In genomic region chr3:69204315-69204957, GRCh38 we compare ENCODE assay signal across 8 cellular contexts.
DNase-seq lines count a peak whose midpoint lies in the region; ATAC-seq lines count a peak whose summit lies in the region.

No MANE protein-coding gene starts in this region.

- ATAC-seq in GM19328 (IDR thresholded peaks at IDR 0.05; ENCODE audit: unreplicated experiment), result peak; percentile 78
- peak; percentile 92 for ATAC-seq in HG03196 (IDR thresholded peaks at IDR 0.05; ENCODE audit: unreplicated experiment)
- ATAC-seq in stimulated activated effector memory CD8-positive, alpha-beta T cell treated with anti-CD3 and anti-CD28 coated beads, Interleukin-12 subunit alpha, Interleukin-12 subunit beta, amount 100 ng/mL, for 72 hours, result peak; percentile 87

- no peak overlapping the region for H3K4me3 ChIP-seq in MG63

- peak; percentile 81 for DNase-seq in ACHN
- DNase-seq in stimulated activated effector memory CD8-positive, alpha-beta T cell treated with anti-CD3 and anti-CD28 coated beads, Interleukin-12 subunit alpha, Interleukin-12 subunit beta, amount 100 ng/mL, for 72 hours (ENCODE audit: low spot score in 2 of 2), result no peak
- DNase-seq in SK-N-DZ (ENCODE audit: low spot score), result no peak
- no peak for DNase-seq in dedifferentiated amniotic fluid mesenchymal stem cell (ENCODE audit: extremely low spot score)
- DNase-seq in MG63, result no peak

- no peaks in the 10 kb centered on the region for H3K9me3 Mint-ChIP-seq in stimulated activated effector memory CD8-positive, alpha-beta T cell treated with anti-CD3 and anti-CD28 coated beads, Interleukin-12 subunit alpha, Interleukin-12 subunit beta, amount 100 ng/mL, for 72 hours

- in situ Hi-C loops in ACHN (cut with HindIII; ENCODE audit: low pct_ligation_motif_present, low pct_unique_long_range_greater_than_20kb, low sequenced_read_pairs), result no loop called here

- H3K9me3 ChIP-seq in MG63, result no peaks in the 10 kb centered on the region

- H3K36me3 Mint-ChIP-seq in stimulated activated effector memory CD8-positive, alpha-beta T cell treated with anti-CD3 and anti-CD28 coated beads, Interleukin-12 subunit alpha, Interleukin-12 subunit beta, amount 100 ng/mL, for 72 hours, result peaks cover 19% of the 10 kb centered on the region

- H3K27me3 ChIP-seq in MG63, result no peaks in the 10 kb centered on the region

- peak overlapping the region; percentile 97 for H3K27ac Mint-ChIP-seq in stimulated activated effector memory CD8-positive, alpha-beta T cell treated with anti-CD3 and anti-CD28 coated beads, Interleukin-12 subunit alpha, Interleukin-12 subunit beta, amount 100 ng/mL, for 72 hours

- H3K36me3 ChIP-seq in MG63, result no peaks in the 10 kb centered on the region

- H3K4me1 Mint-ChIP-seq in stimulated activated effector memory CD8-positive, alpha-beta T cell treated with anti-CD3 and anti-CD28 coated beads, Interleukin-12 subunit alpha, Interleukin-12 subunit beta, amount 100 ng/mL, for 72 hours, result peaks cover 73% of the 10 kb centered on the region

- peak overlapping the region; percentile 77 for H3K4me3 Mint-ChIP-seq in stimulated activated effector memory CD8-positive, alpha-beta T cell treated with anti-CD3 and anti-CD28 coated beads, Interleukin-12 subunit alpha, Interleukin-12 subunit beta, amount 100 ng/mL, for 72 hours

- peak overlapping the region; percentile 59 for H3K27ac ChIP-seq in angular gyrus (ENCODE audit: low read depth, low read length)
